Comparison of ENCODE assay signal across 8 cellular contexts in the genomic region with DNA sequence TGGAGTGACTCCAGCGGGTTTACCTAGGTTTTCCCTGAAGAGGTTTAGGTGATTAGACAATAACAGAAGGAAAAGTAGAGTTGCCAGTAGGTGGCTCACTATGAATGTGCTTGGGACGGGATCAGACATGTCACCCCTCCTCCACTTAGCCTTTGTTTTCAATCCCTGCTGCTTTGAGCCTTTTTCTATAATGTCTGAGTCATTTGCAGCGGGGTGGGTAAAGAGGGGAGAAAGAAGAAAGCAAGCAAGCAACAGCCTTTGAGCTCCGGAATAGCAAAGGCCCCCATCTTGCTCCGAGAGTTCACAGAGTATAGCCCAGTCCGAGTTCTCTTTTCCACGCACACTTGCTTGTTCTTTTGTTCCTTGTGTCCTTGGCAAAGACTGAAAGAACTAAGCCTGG.
DNase-seq lines count a peak whose midpoint lies in the region; TF ChIP-seq lines count a peak whose summit lies in the region.

No MANE protein-coding gene starts in this region.

- peak; percentile 87 for TF ChIP-seq EP300 in neural cell (conservative IDR thresholded peaks at IDR 0.05; ENCODE audit: poor library complexity, severe bottlenecking)

- H3K4me2 ChIP-seq in neural cell (ENCODE audit: low read length) = peak overlapping the region; percentile 63

- no peaks in the 10 kb centered on the region for H3K79me2 ChIP-seq in neural cell (replicated peaks; ENCODE audit: insufficient read depth, low read length)

- H3K9me2 ChIP-seq in neural cell (ENCODE audit: insufficient read depth, low read length) = no peaks in the 10 kb centered on the region

- TF ChIP-seq RAD21 in neural cell (conservative IDR thresholded peaks at IDR 0.05) = peak; percentile 96

- peak; percentile 73 for DNase-seq in AG20443 (ENCODE audit: low spot score)
- DNase-seq in Kasumi-1 (lab: John Stamatoyannopoulos, UW) = peak; percentile 43 to 52
- peak; percentile 75 for DNase-seq in SHP77 treated with DMSO at 0.1 percent for 48 hours (lab: John Stamatoyannopoulos, UW)
- DNase-seq in fibroblast of peridontal ligament (ENCODE audit: extremely low read depth) = peak; percentile 76
- DNase-seq in NCI-H1048 (lab: John Stamatoyannopoulos, UW) = no peak
- DNase-seq in activated CD4-positive, alpha-beta T cell treated with anti-CD3 and anti-CD28 coated beads, Interleukin-2, amount 50 U/mL, for 1 hour = no peak
- no peak for DNase-seq in effector CD4-positive, alpha-beta T cell

- peak overlapping the region; percentile 98 for H3K27ac ChIP-seq in neural cell (ENCODE audit: low read length)

- H2AFZ ChIP-seq in neural cell (ENCODE audit: low read depth, low read length) = peak overlapping the region; percentile 88

- H3K36me3 ChIP-seq in neural cell (ENCODE audit: insufficient read depth, low read length) = no peaks in the 10 kb centered on the region

- no peaks in the 10 kb centered on the region for H4K20me1 ChIP-seq in neural cell (ENCODE audit: insufficient read depth)

- peak overlapping the region; percentile 58 for H3K4me3 ChIP-seq in neural cell (ENCODE audit: low read length)

- H3F3A ChIP-seq in neural cell (ENCODE audit: insufficient read depth, low read length, poor library complexity, severe bottlenecking) = peaks cover 8% of the 10 kb centered on the region

- H3K27me3 ChIP-seq in neural cell (ENCODE audit: insufficient read depth, low read depth, low read length) = no peaks in the 10 kb centered on the region

- peak; percentile 93 for TF ChIP-seq CTCF in neural cell (IDR thresholded peaks at IDR 0.05; ENCODE audit: poor library complexity, severe bottlenecking)

- H3K9me3 ChIP-seq in neural cell (ENCODE audit: low read length) = no peaks in the 10 kb centered on the region

- peak overlapping the region; percentile 73 for H3K9ac ChIP-seq in neural cell (ENCODE audit: low read length)

TF ChIP-seq in neural cell, 6 proteins besides CTCF, POLR2A, EP300 and RAD21:
- TF ChIP-seq POLR2AphosphoS5 (IDR thresholded peaks at IDR 0.05) (peak; percentile 79), MXI1 (conservative IDR thresholded peaks at IDR 0.05; ENCODE audit: poor library complexity, severe bottlenecking) (no peak), SMC3 (conservative IDR thresholded peaks at IDR 0.05; ENCODE audit: poor library complexity) (peak; percentile 92), EZH2 (IDR thresholded peaks at IDR 0.05; ENCODE audit: borderline replicate concordance, insufficient read depth, low read length, poor library complexity, severe bottlenecking) (no peak), TAF1 (IDR thresholded peaks at IDR 0.05; ENCODE audit: low read depth) (peak; percentile 76)
- TF ChIP-seq, protein P1, sequence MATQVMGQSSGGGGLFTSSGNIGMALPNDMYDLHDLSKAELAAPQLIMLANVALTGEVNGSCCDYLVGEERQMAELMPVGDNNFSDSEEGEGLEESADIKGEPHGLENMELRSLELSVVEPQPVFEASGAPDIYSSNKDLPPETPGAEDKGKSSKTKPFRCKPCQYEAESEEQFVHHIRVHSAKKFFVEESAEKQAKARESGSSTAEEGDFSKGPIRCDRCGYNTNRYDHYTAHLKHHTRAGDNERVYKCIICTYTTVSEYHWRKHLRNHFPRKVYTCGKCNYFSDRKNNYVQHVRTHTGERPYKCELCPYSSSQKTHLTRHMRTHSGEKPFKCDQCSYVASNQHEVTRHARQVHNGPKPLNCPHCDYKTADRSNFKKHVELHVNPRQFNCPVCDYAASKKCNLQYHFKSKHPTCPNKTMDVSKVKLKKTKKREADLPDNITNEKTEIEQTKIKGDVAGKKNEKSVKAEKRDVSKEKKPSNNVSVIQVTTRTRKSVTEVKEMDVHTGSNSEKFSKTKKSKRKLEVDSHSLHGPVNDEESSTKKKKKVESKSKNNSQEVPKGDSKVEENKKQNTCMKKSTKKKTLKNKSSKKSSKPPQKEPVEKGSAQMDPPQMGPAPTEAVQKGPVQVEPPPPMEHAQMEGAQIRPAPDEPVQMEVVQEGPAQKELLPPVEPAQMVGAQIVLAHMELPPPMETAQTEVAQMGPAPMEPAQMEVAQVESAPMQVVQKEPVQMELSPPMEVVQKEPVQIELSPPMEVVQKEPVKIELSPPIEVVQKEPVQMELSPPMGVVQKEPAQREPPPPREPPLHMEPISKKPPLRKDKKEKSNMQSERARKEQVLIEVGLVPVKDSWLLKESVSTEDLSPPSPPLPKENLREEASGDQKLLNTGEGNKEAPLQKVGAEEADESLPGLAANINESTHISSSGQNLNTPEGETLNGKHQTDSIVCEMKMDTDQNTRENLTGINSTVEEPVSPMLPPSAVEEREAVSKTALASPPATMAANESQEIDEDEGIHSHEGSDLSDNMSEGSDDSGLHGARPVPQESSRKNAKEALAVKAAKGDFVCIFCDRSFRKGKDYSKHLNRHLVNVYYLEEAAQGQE (IDR thresholded peaks at IDR 0.05; ENCODE audit: borderline replicate concordance) = peak; percentile 52

Comparison
In these comparisons a context has a peak if more than half of its experiments do, and no peak if none do; other contexts are left out.
1. DNase-seq: peak in AG20443 (single experiment), Kasumi-1 (2 of 2), SHP77 treated with DMSO at 0.1 percent for 48 hours (single experiment) and fibroblast of peridontal ligament (single experiment); none in NCI-H1048 (single experiment), activated CD4-positive, alpha-beta T cell treated with anti-CD3 and anti-CD28 coated beads, Interleukin-2, amount 50 U/mL, for 1 hour (single experiment) and effector CD4-positive, alpha-beta T cell (single experiment).